Comparison of ENCODE assay signal across 1 cellular context in the genomic region with DNA sequence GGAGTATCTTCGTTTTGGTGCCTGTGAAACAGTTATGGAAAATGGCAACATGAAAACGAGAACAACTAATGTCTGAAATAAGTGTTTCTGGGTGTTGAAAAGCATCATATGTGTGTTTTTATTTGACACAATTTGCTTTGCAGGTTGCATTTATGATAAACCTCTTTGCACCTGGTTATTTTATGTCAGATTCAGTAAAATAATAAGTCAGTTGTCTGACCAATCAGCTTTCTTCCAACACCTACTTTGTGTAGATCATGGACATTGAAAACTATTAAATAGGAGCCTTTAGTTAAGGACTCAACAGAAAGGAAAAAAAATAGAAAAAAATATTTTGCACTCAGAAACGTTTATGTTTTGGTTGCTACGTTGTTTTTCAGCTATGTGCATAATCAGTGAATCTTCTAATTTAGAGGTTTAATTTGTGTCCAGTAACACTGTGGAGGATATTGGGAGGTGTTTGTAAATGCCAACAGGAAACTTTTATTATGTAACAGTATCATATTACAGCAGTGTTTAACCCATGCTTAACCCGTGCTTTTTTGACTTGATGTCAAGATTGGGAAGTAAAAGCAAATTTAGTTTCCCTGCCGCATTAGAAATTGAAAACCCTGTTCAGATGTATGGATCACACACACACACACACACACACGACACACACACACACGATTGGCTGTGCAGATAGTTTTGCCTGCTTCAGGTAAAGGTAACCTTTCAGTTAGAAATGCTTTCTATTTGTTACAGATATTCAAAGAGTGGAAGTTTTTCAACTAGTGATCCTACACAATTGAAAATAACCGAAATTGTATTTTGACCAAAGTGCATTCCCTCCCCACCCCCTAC.
TF ChIP-seq lines count a peak whose summit lies in the region.

No MANE protein-coding gene starts in this region.

TF ChIP-seq in HepG2, 621 proteins besides CTCF, POLR2A, EP300 and RAD21 (continued from another document and continues in another):
- TF ChIP-seq PAXIP1 (CRISPR knock-in tag; conservative IDR thresholded peaks at IDR 0.05) = 0 out of 2 replicates have a peak, but pooled peaks have one; percentile 29
- TF ChIP-seq ZNF749 (CRISPR knock-in tag; IDR thresholded peaks at IDR 0.05; ENCODE audit: borderline replicate concordance) = no peak; the same call in 1 of the 2 replicates
- TF ChIP-seq ZNF576 (CRISPR knock-in tag; IDR thresholded peaks at IDR 0.05) = no peak
- TF ChIP-seq SOX5 (CRISPR knock-in tag; IDR thresholded peaks at IDR 0.05; ENCODE audit: borderline replicate concordance) = no peak
- TF ChIP-seq TAF1 (CRISPR knock-in tag; IDR thresholded peaks at IDR 0.05) = no peak
- no peak for TF ChIP-seq MAZ (IDR thresholded peaks at IDR 0.05; ENCODE audit: borderline replicate concordance, low read depth, low read length)
- no peak for TF ChIP-seq MAZ (CRISPR knock-in tag; IDR thresholded peaks at IDR 0.05; ENCODE audit: low read depth)
- no peak for TF ChIP-seq ZNF180 (CRISPR knock-in tag; IDR thresholded peaks at IDR 0.05; ENCODE audit: borderline replicate concordance, low read depth)
- TF ChIP-seq ZNF724P (CRISPR knock-in tag; IDR thresholded peaks at IDR 0.05; ENCODE audit: borderline replicate concordance) = no peak
- no peak for TF ChIP-seq MAFG (CRISPR knock-in tag; IDR thresholded peaks at IDR 0.05)
- TF ChIP-seq IRX3 (CRISPR knock-in tag; IDR thresholded peaks at IDR 0.05; ENCODE audit: borderline replicate concordance, low read depth) = no peak
- TF ChIP-seq MIXL1 (CRISPR knock-in tag; IDR thresholded peaks at IDR 0.05) = no peak
- TF ChIP-seq PHB2 (IDR thresholded peaks at IDR 0.05; ENCODE audit: partially characterized antibody) = no peak
- TF ChIP-seq ZNF562 (CRISPR knock-in tag; IDR thresholded peaks at IDR 0.05; ENCODE audit: borderline replicate concordance) = no peak
- TF ChIP-seq, protein P1, sequence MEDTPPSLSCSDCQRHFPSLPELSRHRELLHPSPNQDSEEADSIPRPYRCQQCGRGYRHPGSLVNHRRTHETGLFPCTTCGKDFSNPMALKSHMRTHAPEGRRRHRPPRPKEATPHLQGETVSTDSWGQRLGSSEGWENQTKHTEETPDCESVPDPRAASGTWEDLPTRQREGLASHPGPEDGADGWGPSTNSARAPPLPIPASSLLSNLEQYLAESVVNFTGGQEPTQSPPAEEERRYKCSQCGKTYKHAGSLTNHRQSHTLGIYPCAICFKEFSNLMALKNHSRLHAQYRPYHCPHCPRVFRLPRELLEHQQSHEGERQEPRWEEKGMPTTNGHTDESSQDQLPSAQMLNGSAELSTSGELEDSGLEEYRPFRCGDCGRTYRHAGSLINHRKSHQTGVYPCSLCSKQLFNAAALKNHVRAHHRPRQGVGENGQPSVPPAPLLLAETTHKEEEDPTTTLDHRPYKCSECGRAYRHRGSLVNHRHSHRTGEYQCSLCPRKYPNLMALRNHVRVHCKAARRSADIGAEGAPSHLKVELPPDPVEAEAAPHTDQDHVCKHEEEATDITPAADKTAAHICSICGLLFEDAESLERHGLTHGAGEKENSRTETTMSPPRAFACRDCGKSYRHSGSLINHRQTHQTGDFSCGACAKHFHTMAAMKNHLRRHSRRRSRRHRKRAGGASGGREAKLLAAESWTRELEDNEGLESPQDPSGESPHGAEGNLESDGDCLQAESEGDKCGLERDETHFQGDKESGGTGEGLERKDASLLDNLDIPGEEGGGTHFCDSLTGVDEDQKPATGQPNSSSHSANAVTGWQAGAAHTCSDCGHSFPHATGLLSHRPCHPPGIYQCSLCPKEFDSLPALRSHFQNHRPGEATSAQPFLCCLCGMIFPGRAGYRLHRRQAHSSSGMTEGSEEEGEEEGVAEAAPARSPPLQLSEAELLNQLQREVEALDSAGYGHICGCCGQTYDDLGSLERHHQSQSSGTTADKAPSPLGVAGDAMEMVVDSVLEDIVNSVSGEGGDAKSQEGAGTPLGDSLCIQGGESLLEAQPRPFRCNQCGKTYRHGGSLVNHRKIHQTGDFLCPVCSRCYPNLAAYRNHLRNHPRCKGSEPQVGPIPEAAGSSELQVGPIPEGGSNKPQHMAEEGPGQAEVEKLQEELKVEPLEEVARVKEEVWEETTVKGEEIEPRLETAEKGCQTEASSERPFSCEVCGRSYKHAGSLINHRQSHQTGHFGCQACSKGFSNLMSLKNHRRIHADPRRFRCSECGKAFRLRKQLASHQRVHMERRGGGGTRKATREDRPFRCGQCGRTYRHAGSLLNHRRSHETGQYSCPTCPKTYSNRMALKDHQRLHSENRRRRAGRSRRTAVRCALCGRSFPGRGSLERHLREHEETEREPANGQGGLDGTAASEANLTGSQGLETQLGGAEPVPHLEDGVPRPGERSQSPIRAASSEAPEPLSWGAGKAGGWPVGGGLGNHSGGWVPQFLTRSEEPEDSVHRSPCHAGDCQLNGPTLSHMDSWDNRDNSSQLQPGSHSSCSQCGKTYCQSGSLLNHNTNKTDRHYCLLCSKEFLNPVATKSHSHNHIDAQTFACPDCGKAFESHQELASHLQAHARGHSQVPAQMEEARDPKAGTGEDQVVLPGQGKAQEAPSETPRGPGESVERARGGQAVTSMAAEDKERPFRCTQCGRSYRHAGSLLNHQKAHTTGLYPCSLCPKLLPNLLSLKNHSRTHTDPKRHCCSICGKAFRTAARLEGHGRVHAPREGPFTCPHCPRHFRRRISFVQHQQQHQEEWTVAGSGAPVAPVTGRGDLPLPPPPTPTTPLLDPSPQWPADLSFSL (CRISPR knock-in tag; IDR thresholded peaks at IDR 0.05) = 0 out of 2 replicates have a peak, but pooled peaks have one; percentile 70
- TF ChIP-seq CAMTA2 (CRISPR knock-in tag; IDR thresholded peaks at IDR 0.05; ENCODE audit: borderline replicate concordance) = no peak
- no peak for TF ChIP-seq SIN3A (IDR thresholded peaks at IDR 0.05; ENCODE audit: borderline replicate concordance, low read depth, low read length)
- 0 out of 2 replicates have a peak, but pooled peaks have one; percentile 22 for TF ChIP-seq CEBPG (CRISPR knock-in tag; IDR thresholded peaks at IDR 0.05)
- no peak for TF ChIP-seq ZNF280B (CRISPR knock-in tag; IDR thresholded peaks at IDR 0.05; ENCODE audit: borderline replicate concordance)
- no peak for TF ChIP-seq IKZF1 (IDR thresholded peaks at IDR 0.05)
- no peak for TF ChIP-seq GABPA (IDR thresholded peaks at IDR 0.05; ENCODE audit: low read depth, low read length)
- TF ChIP-seq GABPA (CRISPR knock-in tag; IDR thresholded peaks at IDR 0.05; ENCODE audit: low read depth) = peak; percentile 31; the same call in 1 of the 2 replicates
- TF ChIP-seq, protein P2, sequence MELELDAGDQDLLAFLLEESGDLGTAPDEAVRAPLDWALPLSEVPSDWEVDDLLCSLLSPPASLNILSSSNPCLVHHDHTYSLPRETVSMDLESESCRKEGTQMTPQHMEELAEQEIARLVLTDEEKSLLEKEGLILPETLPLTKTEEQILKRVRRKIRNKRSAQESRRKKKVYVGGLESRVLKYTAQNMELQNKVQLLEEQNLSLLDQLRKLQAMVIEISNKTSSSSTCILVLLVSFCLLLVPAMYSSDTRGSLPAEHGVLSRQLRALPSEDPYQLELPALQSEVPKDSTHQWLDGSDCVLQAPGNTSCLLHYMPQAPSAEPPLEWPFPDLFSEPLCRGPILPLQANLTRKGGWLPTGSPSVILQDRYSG (CRISPR knock-in tag; IDR thresholded peaks at IDR 0.05) = no peak
- no peak for TF ChIP-seq ZNF17 (CRISPR knock-in tag; IDR thresholded peaks at IDR 0.05)
- no peak for TF ChIP-seq MAF1 (CRISPR knock-in tag; IDR thresholded peaks at IDR 0.05; ENCODE audit: borderline replicate concordance)
- no peak for TF ChIP-seq TGIF2 (CRISPR knock-in tag; IDR thresholded peaks at IDR 0.05)
- TF ChIP-seq NCOA5 (CRISPR knock-in tag; IDR thresholded peaks at IDR 0.05) = no peak
- no peak for TF ChIP-seq ZKSCAN8 (CRISPR knock-in tag; IDR thresholded peaks at IDR 0.05; ENCODE audit: borderline replicate concordance)
- no peak for TF ChIP-seq ZMYM2 (CRISPR knock-in tag; IDR thresholded peaks at IDR 0.05)
- TF ChIP-seq JUN (CRISPR knock-in tag; IDR thresholded peaks at IDR 0.05) = no peak
- TF ChIP-seq TFE3 (CRISPR knock-in tag; IDR thresholded peaks at IDR 0.05) = no peak
- TF ChIP-seq ZC3H4 (CRISPR knock-in tag; IDR thresholded peaks at IDR 0.05; ENCODE audit: borderline replicate concordance) = no peak
- TF ChIP-seq TBP (CRISPR knock-in tag; IDR thresholded peaks at IDR 0.05) = no peak
- no peak for TF ChIP-seq EEA1 (CRISPR knock-in tag; IDR thresholded peaks at IDR 0.05; ENCODE audit: borderline replicate concordance)
- no peak for TF ChIP-seq ZSCAN30 (CRISPR knock-in tag; IDR thresholded peaks at IDR 0.05)
- TF ChIP-seq MED13 (CRISPR knock-in tag; IDR thresholded peaks at IDR 0.05) = no peak
- TF ChIP-seq RFX5 (IDR thresholded peaks at IDR 0.05; ENCODE audit: low read depth, low read length) = no peak
- no peak for TF ChIP-seq KDM1A (CRISPR knock-in tag; IDR thresholded peaks at IDR 0.05)
- TF ChIP-seq CHD2 (IDR thresholded peaks at IDR 0.05; ENCODE audit: low read depth, low read length) = no peak
- TF ChIP-seq, protein P3, sequence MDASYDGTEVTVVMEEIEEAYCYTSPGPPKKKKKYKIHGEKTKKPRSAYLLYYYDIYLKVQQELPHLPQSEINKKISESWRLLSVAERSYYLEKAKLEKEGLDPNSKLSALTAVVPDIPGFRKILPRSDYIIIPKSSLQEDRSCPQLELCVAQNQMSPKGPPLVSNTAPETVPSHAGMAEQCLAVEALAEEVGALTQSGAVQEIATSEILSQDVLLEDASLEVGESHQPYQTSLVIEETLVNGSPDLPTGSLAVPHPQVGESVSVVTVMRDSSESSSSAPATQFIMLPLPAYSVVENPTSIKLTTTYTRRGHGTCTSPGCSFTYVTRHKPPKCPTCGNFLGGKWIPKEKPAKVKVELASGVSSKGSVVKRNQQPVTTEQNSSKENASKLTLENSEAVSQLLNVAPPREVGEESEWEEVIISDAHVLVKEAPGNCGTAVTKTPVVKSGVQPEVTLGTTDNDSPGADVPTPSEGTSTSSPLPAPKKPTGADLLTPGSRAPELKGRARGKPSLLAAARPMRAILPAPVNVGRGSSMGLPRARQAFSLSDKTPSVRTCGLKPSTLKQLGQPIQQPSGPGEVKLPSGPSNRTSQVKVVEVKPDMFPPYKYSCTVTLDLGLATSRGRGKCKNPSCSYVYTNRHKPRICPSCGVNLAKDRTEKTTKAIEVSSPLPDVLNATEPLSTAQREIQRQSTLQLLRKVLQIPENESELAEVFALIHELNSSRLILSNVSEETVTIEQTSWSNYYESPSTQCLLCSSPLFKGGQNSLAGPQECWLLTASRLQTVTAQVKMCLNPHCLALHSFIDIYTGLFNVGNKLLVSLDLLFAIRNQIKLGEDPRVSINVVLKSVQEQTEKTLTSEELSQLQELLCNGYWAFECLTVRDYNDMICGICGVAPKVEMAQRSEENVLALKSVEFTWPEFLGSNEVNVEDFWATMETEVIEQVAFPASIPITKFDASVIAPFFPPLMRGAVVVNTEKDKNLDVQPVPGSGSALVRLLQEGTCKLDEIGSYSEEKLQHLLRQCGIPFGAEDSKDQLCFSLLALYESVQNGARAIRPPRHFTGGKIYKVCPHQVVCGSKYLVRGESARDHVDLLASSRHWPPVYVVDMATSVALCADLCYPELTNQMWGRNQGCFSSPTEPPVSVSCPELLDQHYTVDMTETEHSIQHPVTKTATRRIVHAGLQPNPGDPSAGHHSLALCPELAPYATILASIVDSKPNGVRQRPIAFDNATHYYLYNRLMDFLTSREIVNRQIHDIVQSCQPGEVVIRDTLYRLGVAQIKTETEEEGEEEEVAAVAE (CRISPR knock-in tag; IDR thresholded peaks at IDR 0.05; ENCODE audit: borderline replicate concordance) = no peak
- no peak for TF ChIP-seq ZNF775 (CRISPR knock-in tag; IDR thresholded peaks at IDR 0.05; ENCODE audit: borderline replicate concordance)
